Comparison of ENCODE assay signal across 12 cellular contexts in genomic region chr17:75981019-75981615, GRCh38. TPM values are rescaled to one million over a fixed set of nuclear protein-coding genes. Genes with fewer than 3 reads are reported as not detected.
DNase-seq lines count a peak whose midpoint lies in the region; ATAC-seq and TF ChIP-seq lines count a peak whose summit lies in the region.
"Had no signal": no experiment of that assay in that cellular context is flagged by ENCODE, and none has a peak within 500 bp of the region (broad histone marks: within the 10 kb centered on the region; RNA-seq: fewer than 3 reads in every experiment).

No MANE protein-coding gene starts in this region.

- H3K9ac ChIP-seq in liver (ENCODE audit: low read depth in 1 of 2, low read length in 2 of 2): no peak overlapping the region

- H3K36me3 Mint-ChIP-seq in activated T-cell treated with anti-CD3 and anti-CD28 coated beads, Interleukin-2, amount 50 U/mL, for 4 hours (ENCODE audit: insufficient read depth): peaks cover 2% of the 10 kb centered on the region
- peaks cover 16% of the 10 kb centered on the region for H3K36me3 Mint-ChIP-seq in activated B cell treated with CpG ODN at 0.5 μM for 24 hours (ENCODE audit: low read depth)

- H3K4me1 ChIP-seq in liver (ENCODE audit: control insufficient read depth in 4 of 4, insufficient read depth in 4 of 4, low read length in 3 of 4): peaks cover 5 to 38% (median 21%) of the 10 kb centered on the region in 4 donors
- H3K4me1 ChIP-seq in suprapubic skin: peaks cover 84% of the 10 kb centered on the region

- H3K36me3 ChIP-seq in liver (ENCODE audit: control insufficient read depth in 4 of 4, insufficient read depth in 3 of 4, low read depth in 1 of 4, low read length in 3 of 4) (no peaks in the 10 kb centered on the region), suprapubic skin (no peaks in the 10 kb centered on the region)

- POLR2A ChIA-PET in activated B cell treated with CpG ODN at 0.5 μM for 24 hours (lab: Charles Lee): interaction anchor here (0.5 to 1.6 kb wide), 9 partner anchors 9 to 423 kb away, joined by 3 to 9 read pairs (median 5); partner anchors contain the start of gene MRPL38

- no peaks in the 10 kb centered on the region for H3K9me3 Mint-ChIP-seq in activated T-cell treated with anti-CD3 and anti-CD28 coated beads, Interleukin-2, amount 50 U/mL, for 4 hours
- no peaks in the 10 kb centered on the region for H3K9me3 Mint-ChIP-seq in activated B cell treated with CpG ODN at 0.5 μM for 24 hours

- H3K27ac ChIP-seq in liver (ENCODE audit: low read depth in 1 of 2, low read length in 2 of 2): peak overlapping the region; percentile 97 to 98
- peak overlapping the region; percentile 99 for H3K27ac ChIP-seq in suprapubic skin

- H3K4me3 Mint-ChIP-seq in activated T-cell treated with anti-CD3 and anti-CD28 coated beads, Interleukin-2, amount 50 U/mL, for 4 hours: peak overlapping the region; percentile 99
- peak overlapping the region; percentile 21 for H3K4me3 Mint-ChIP-seq in activated B cell treated with CpG ODN at 0.5 μM for 24 hours

- TF ChIP-seq CTCF in activated B cell treated with CpG ODN at 0.5 μM for 24 hours (IDR thresholded peaks at IDR 0.05) (no peak), liver (IDR thresholded peaks at IDR 0.05; ENCODE audit: low read depth, low read length, missing input control) (no peak), suprapubic skin (IDR thresholded peaks at IDR 0.05) (no peak)

- intact Hi-C loops in activated B cell treated with CpG ODN at 0.5 μM for 24 hours (cut with micrococcal nuclease): no loop called here

- TF ChIP-seq POLR2A in suprapubic skin (IDR thresholded peaks at IDR 0.05): no peak

- no peaks in the 10 kb centered on the region for H3K27me3 Mint-ChIP-seq in activated T-cell treated with anti-CD3 and anti-CD28 coated beads, Interleukin-2, amount 50 U/mL, for 4 hours (ENCODE audit: low read depth)
- H3K27me3 Mint-ChIP-seq in activated B cell treated with CpG ODN at 0.5 μM for 24 hours: no peaks in the 10 kb centered on the region

- H3K27me3 ChIP-seq in liver (ENCODE audit: control insufficient read depth in 4 of 4, insufficient read depth in 4 of 4, low read length in 3 of 4): no peaks in the 10 kb centered on the region
- no peaks in the 10 kb centered on the region for H3K27me3 ChIP-seq in suprapubic skin

- ATAC-seq in activated T-cell treated with anti-CD3 and anti-CD28 coated beads, Interleukin-2, amount 50 U/mL, for 4 hours: no peak
- ATAC-seq in activated B cell treated with CpG ODN at 0.5 μM for 24 hours (ENCODE audit: low read depth): no peak
- no peak for ATAC-seq in GM18907 (IDR thresholded peaks at IDR 0.05; ENCODE audit: unreplicated experiment)

- H3K27ac Mint-ChIP-seq in activated B cell treated with CpG ODN at 0.5 μM for 24 hours: peak overlapping the region; percentile 100

- H3K4me1 Mint-ChIP-seq in activated T-cell treated with anti-CD3 and anti-CD28 coated beads, Interleukin-2, amount 50 U/mL, for 4 hours (ENCODE audit: low read depth): peaks cover 23% of the 10 kb centered on the region
- H3K4me1 Mint-ChIP-seq in activated B cell treated with CpG ODN at 0.5 μM for 24 hours: peaks cover 30% of the 10 kb centered on the region

- CTCF ChIA-PET in activated B cell treated with CpG ODN at 0.5 μM for 24 hours (lab: Charles Lee): interaction anchor here (0.8 kb wide), 1 partner anchor 16 kb away, joined by 3 read pairs; no protein-coding TSS in a partner anchor

- WGBS in liver: 93% methylated on average over 7 of the region's 7 CpGs
- WGBS in suprapubic skin: 60% methylated on average over 7 of the region's 7 CpGs

- TF ChIP-seq EP300 in suprapubic skin (IDR thresholded peaks at IDR 0.05): no peak

- no peak for TF ChIP-seq RAD21 in liver (IDR thresholded peaks at IDR 0.05)

- H3K9me3 ChIP-seq in liver (ENCODE audit: control insufficient read depth in 4 of 4, low read length in 3 of 4): no peaks in the 10 kb centered on the region
- no peaks in the 10 kb centered on the region for H3K9me3 ChIP-seq in suprapubic skin

- H3K4me3 ChIP-seq in liver (ENCODE audit: low read depth in 1 of 3, low read length in 3 of 3) (no peak overlapping the region), suprapubic skin (peak overlapping the region; percentile 82)
- H3K4me3 ChIP-seq: coronary artery had no signal

- no peak for DNase-seq in activated T-cell treated with anti-CD3 and anti-CD28 coated beads, Interleukin-2, amount 50 U/mL, for 4 hours
- DNase-seq in activated T-cell treated with anti-CD3 and anti-CD28 coated beads for 4 hours (no peak), activated B cell treated with CpG ODN at 0.5 μM for 24 hours (no peak), suprapubic skin (ENCODE audit: low spot score in 2 of 2) (no peak), foreskin melanocyte (no peak), NCI-H2081 treated with DMSO at 0.1 percent for 48 hours (lab: John Stamatoyannopoulos, UW) (no peak)
- DNase-seq: activated CD8-positive, alpha-beta memory T cell treated with anti-CD3 and anti-CD28 coated beads, Interleukin-2, amount 50 U/mL, for 48 hours; NCI-H2227 treated with DMSO at 0.1 percent for 48 hours; stimulated activated CD4-positive, alpha-beta T cell treated with anti-CD3 and anti-CD28 coated beads, Interleukin-2, amount 100 ng/mL, for 48 hours had no signal

TF ChIP-seq in liver, 16 proteins besides CTCF, POLR2A, EP300 and RAD21 (continues in another document):
- TF ChIP-seq EGR1 (IDR thresholded peaks at IDR 0.05; ENCODE audit: low read depth in 2 of 2): no peak
- TF ChIP-seq SP1 (IDR thresholded peaks at IDR 0.05): no peak
- TF ChIP-seq GABPA (IDR thresholded peaks at IDR 0.05 in 1 of 2, conservative IDR thresholded peaks at IDR 0.05 in 1 of 2): no peak
- TF ChIP-seq FOXA1 (IDR thresholded peaks at IDR 0.05): no peak
- TF ChIP-seq TAF1 (conservative IDR thresholded peaks at IDR 0.05): no peak
- no peak for TF ChIP-seq HNF4A (conservative IDR thresholded peaks at IDR 0.05)
- no peak for TF ChIP-seq FOXA2 (IDR thresholded peaks at IDR 0.05)
- TF ChIP-seq, protein P1, sequence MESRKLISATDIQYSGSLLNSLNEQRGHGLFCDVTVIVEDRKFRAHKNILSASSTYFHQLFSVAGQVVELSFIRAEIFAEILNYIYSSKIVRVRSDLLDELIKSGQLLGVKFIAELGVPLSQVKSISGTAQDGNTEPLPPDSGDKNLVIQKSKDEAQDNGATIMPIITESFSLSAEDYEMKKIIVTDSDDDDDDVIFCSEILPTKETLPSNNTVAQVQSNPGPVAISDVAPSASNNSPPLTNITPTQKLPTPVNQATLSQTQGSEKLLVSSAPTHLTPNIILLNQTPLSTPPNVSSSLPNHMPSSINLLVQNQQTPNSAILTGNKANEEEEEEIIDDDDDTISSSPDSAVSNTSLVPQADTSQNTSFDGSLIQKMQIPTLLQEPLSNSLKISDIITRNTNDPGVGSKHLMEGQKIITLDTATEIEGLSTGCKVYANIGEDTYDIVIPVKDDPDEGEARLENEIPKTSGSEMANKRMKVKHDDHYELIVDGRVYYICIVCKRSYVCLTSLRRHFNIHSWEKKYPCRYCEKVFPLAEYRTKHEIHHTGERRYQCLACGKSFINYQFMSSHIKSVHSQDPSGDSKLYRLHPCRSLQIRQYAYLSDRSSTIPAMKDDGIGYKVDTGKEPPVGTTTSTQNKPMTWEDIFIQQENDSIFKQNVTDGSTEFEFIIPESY (IDR thresholded peaks at IDR 0.05): no peak
- no peak for TF ChIP-seq MAX (IDR thresholded peaks at IDR 0.05)
- TF ChIP-seq, protein P2, sequence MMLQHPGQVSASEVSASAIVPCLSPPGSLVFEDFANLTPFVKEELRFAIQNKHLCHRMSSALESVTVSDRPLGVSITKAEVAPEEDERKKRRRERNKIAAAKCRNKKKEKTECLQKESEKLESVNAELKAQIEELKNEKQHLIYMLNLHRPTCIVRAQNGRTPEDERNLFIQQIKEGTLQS (IDR thresholded peaks at IDR 0.05): no peak

RNA-seq across cellular contexts. Expression of gene TEN1, which starts 2.1 kb away (rescaled TPM):
- 10 to 100 TPM in 2 of 3 donors, 1 to 10 TPM in 1; 9.5 to 11.9 (median 10.8) TPM for total RNA-seq in activated T-cell treated with anti-CD3 and anti-CD28 coated beads, Interleukin-2, amount 50 U/mL, for 4 hours
- total RNA-seq in activated B cell treated with CpG ODN at 0.5 μM for 24 hours (22.7 and 23.2 TPM in 2 replicates), liver (10 to 100 TPM; 12.0 to 18.3 TPM), suprapubic skin (10 to 100 TPM; 20.0 to 43.6 (median 26.9) TPM)
- polyA plus RNA-seq in liver: 10 to 100 TPM; 14.6 to 30.0 TPM

RNA-seq across cellular contexts. Expression of gene ACOX1, which starts 2.2 kb away (rescaled TPM):
- total RNA-seq in activated T-cell treated with anti-CD3 and anti-CD28 coated beads, Interleukin-2, amount 50 U/mL, for 4 hours: 10 to 100 TPM; 29.6 to 36.5 (median 32.7) TPM
- total RNA-seq in activated B cell treated with CpG ODN at 0.5 μM for 24 hours: 23.3 and 25.8 TPM in 2 replicates
- 100 to 1,000 TPM in 1 of 2 donors, 10 to 100 TPM in 1; 81.1 to 293 TPM for total RNA-seq in liver
- polyA plus RNA-seq in liver: 10 to 100 TPM; 33.3 to 45.7 TPM
- 10 to 100 TPM; 59.6 to 89.7 (median 71.5) TPM for total RNA-seq in suprapubic skin

RNA-seq across cellular contexts. Expression of gene CDK3, which starts 19.5 kb away (rescaled TPM):
- total RNA-seq in activated T-cell treated with anti-CD3 and anti-CD28 coated beads, Interleukin-2, amount 50 U/mL, for 4 hours: 1 to 10 TPM; 3.3 to 5.5 (median 3.8) TPM
- 11.4 and 14.1 TPM in 2 replicates for total RNA-seq in activated B cell treated with CpG ODN at 0.5 μM for 24 hours
- total RNA-seq in liver: 1 to 10 TPM; 1.5 to 6.3 TPM
- 1 to 10 TPM; 2.6 TPM for polyA plus RNA-seq in liver
- total RNA-seq in suprapubic skin: 10 to 100 TPM in 2 of 4 donors, 1 to 10 TPM in 2; 5.6 to 33.1 (median 9.6) TPM

RNA-seq across cellular contexts. Expression of gene FBF1, which starts 40.3 kb away (rescaled TPM):
- total RNA-seq in activated T-cell treated with anti-CD3 and anti-CD28 coated beads, Interleukin-2, amount 50 U/mL, for 4 hours: 10 to 100 TPM; 12.1 to 16.0 (median 12.5) TPM
- total RNA-seq in activated B cell treated with CpG ODN at 0.5 μM for 24 hours (13.2 and 15.1 TPM in 2 replicates), liver (1 to 10 TPM; 2.3 to 5.6 TPM), suprapubic skin (10 to 100 TPM; 17.8 to 57.5 (median 27.9) TPM)
- polyA plus RNA-seq in liver: 1 to 10 TPM in 1 of 2 donors, under 1 TPM in 1; 0.39 to 1.2 TPM

RNA-seq across cellular contexts. Expression of gene EVPL, which starts 46.0 kb away (rescaled TPM):
- under 1 TPM; 0.11 to 0.18 (median 0.11) TPM for total RNA-seq in activated T-cell treated with anti-CD3 and anti-CD28 coated beads, Interleukin-2, amount 50 U/mL, for 4 hours
- not detected in 2 replicates for total RNA-seq in activated B cell treated with CpG ODN at 0.5 μM for 24 hours
- total RNA-seq in liver: under 1 TPM in 1 of 2 donors, not detected in 1; 0.33 TPM
- under 1 TPM; 0.03 to 0.21 TPM for polyA plus RNA-seq in liver
- total RNA-seq in suprapubic skin: 100 to 1,000 TPM; 218 to 425 (median 274) TPM
